In the genomic region with DNA sequence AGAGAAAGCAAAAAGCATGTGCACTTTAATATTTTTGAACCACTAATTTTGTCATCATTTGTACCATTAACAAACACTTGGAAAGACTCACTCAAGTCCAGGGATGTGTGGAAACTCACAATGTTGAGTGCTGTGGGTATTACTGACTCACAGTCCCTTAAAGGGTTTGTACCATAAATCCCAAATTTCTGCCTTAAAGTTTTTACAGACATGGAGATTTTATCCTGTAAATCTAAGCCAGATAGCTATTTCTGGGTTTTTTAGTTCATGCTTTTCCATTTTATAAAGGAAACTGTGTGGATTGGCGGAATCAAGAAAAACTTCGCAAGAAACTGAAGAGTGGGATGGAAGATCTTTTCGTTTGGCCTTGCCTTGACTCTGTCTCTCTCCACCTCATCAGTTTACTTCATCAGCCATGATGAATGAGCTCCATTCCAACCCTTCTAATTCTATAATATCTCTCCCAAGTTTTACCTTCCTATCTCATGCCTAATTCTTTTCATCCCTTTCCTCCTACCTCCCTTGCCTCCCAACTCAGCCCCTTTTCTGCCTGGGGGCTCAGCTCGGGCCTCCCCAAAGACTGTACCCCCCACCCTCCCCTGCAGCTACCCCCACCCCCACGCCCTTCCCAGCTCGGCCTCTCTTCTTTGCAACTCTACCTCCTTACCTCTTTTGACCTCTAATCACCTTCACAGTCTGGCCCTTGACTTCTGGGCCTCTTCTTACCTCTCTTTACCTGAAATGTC, we compare ENCODE assay signal across 8 cellular contexts.
DNase-seq lines count a peak whose midpoint lies in the region; ATAC-seq and TF ChIP-seq lines count a peak whose summit lies in the region.

No MANE protein-coding gene starts in this region.

- H3K9ac ChIP-seq in mucosa of rectum (ENCODE audit: low read depth in 1 of 2, low read length in 2 of 2): peak overlapping the region; percentile 67 to 95

- H3K4me1 Mint-ChIP-seq in CD14-positive monocyte: peaks cover 49% of the 10 kb centered on the region

- H3K36me3 Mint-ChIP-seq in CD14-positive monocyte: peaks cover 13 to 15% of the 10 kb centered on the region in 2 donors

- peaks cover 3 to 10% of the 10 kb centered on the region in 2 donors for H3K27me3 ChIP-seq in mucosa of rectum (ENCODE audit: control insufficient read depth in 2 of 2, insufficient read depth in 2 of 2, low read length in 2 of 2)

- H3K4me3 Mint-ChIP-seq in CD14-positive monocyte: peak overlapping the region; percentile 99

- no peaks in the 10 kb centered on the region for H3K9me3 ChIP-seq in mucosa of rectum (ENCODE audit: control insufficient read depth in 2 of 2, low read length in 2 of 2)

- TF ChIP-seq CTCF in CD14-positive monocyte (IDR thresholded peaks at IDR 0.05): no peak

- H3K36me3 ChIP-seq in mucosa of rectum (ENCODE audit: control insufficient read depth in 2 of 2, insufficient read depth in 2 of 2, low read length in 2 of 2): no peaks in the 10 kb centered on the region

- DNase-seq in CD14-positive monocyte (ENCODE audit: low spot score): no peak
- peak; percentile 63 for DNase-seq in LHCN-M2 (ENCODE audit: low read depth)
- peak; percentile 3 for DNase-seq in central memory CD4-positive, alpha-beta T cell
- DNase-seq in GM19238 (ENCODE audit: insufficient read length, low spot score): no peak
- no peak for DNase-seq in HEK293T (ENCODE audit: extremely low spot score)

- POLR2A ChIA-PET in HEK293T (lab: Yijun Ruan, JAX): interaction anchor here (0.8 to 1.6 kb wide), 4 partner anchors 50 to 218 kb away, joined by 3 to 7 read pairs (median 3); a partner anchor contains a TSS

- H3K27ac Mint-ChIP-seq in CD14-positive monocyte: peak overlapping the region in 6 of 7 donors; percentile 76 to 95 (median 90)

- CTCF ChIA-PET in HEK293T (lab: Yijun Ruan, JAX): interaction anchor here (1.0 to 1.4 kb wide), 3 partner anchors 41 to 398 kb away, joined by 3 to 4 read pairs (median 4); no protein-coding TSS in a partner anchor

- H3K4me1 ChIP-seq in mucosa of rectum (ENCODE audit: control insufficient read depth in 2 of 2, insufficient read depth in 2 of 2, low read length in 2 of 2): peaks cover 16 to 34% of the 10 kb centered on the region in 2 donors

- intact Hi-C loops in CD14-positive monocyte (cut with micrococcal nuclease): loop anchor here (5.0 to 10.0 kb wide), 4 partner anchors 78 to 316 kb away; a partner anchor contains a TSS

- peaks cover 11 to 15% (median 11%) of the 10 kb centered on the region in 3 donors for H3K27me3 Mint-ChIP-seq in CD14-positive monocyte (ENCODE audit: low read depth in 3 of 3)

- ATAC-seq in HG03045 (IDR thresholded peaks at IDR 0.05; ENCODE audit: unreplicated experiment) (no peak), GM19324 (IDR thresholded peaks at IDR 0.05; ENCODE audit: low FRiP score, unreplicated experiment) (no peak)

- peak overlapping the region; percentile 71 to 95 for H3K4me3 ChIP-seq in mucosa of rectum (ENCODE audit: low read length in 2 of 2)

- H3K27ac ChIP-seq in mucosa of rectum (ENCODE audit: low read depth in 2 of 2, low read length in 2 of 2): peak overlapping the region; percentile 80 to 95

- peaks cover 0 to 4% (median 0%) of the 10 kb centered on the region in 7 donors for H3K9me3 Mint-ChIP-seq in CD14-positive monocyte

TF ChIP-seq in HEK293T, 16 proteins besides CTCF, POLR2A, EP300 and RAD21:
- TF ChIP-seq, protein P1, sequence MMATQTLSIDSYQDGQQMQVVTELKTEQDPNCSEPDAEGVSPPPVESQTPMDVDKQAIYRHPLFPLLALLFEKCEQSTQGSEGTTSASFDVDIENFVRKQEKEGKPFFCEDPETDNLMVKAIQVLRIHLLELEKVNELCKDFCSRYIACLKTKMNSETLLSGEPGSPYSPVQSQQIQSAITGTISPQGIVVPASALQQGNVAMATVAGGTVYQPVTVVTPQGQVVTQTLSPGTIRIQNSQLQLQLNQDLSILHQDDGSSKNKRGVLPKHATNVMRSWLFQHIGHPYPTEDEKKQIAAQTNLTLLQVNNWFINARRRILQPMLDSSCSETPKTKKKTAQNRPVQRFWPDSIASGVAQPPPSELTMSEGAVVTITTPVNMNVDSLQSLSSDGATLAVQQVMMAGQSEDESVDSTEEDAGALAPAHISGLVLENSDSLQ (IDR thresholded peaks at IDR 0.05): no peak
- TF ChIP-seq ELF4 (IDR thresholded peaks at IDR 0.05): no peak
- no peak for TF ChIP-seq BHLHE40 (IDR thresholded peaks at IDR 0.05; ENCODE audit: borderline replicate concordance)
- TF ChIP-seq FOXA1 (IDR thresholded peaks at IDR 0.05): no peak
- TF ChIP-seq LEF1 (IDR thresholded peaks at IDR 0.05; ENCODE audit: borderline replicate concordance): no peak
- TF ChIP-seq HDGF (IDR thresholded peaks at IDR 0.05; ENCODE audit: borderline replicate concordance): no peak
- no peak for TF ChIP-seq NFRKB (IDR thresholded peaks at IDR 0.05)
- TF ChIP-seq CTBP1 (IDR thresholded peaks at IDR 0.05; ENCODE audit: borderline replicate concordance): no peak
- TF ChIP-seq ZNF384 (IDR thresholded peaks at IDR 0.05): no peak
- no peak for TF ChIP-seq FOXK2 (IDR thresholded peaks at IDR 0.05)
- TF ChIP-seq FOXM1 (IDR thresholded peaks at IDR 0.05; ENCODE audit: borderline replicate concordance): no peak
- no peak for TF ChIP-seq TARDBP (IDR thresholded peaks at IDR 0.05)
- TF ChIP-seq SP1 (IDR thresholded peaks at IDR 0.05): no peak
- no peak for TF ChIP-seq L3MBTL2 (conservative IDR thresholded peaks at IDR 0.05)
- TF ChIP-seq SUZ12 (IDR thresholded peaks at IDR 0.05): no peak
- no peak for TF ChIP-seq ARNT (IDR thresholded peaks at IDR 0.05)

Comparison
In these comparisons a context has a peak if more than half of its experiments do, and no peak if none do; other contexts are left out.
1. DNase-seq: peak in LHCN-M2 (single experiment) and central memory CD4-positive, alpha-beta T cell (single experiment); none in CD14-positive monocyte (single experiment), GM19238 (single experiment) and HEK293T (single experiment).